In the genomic region with DNA sequence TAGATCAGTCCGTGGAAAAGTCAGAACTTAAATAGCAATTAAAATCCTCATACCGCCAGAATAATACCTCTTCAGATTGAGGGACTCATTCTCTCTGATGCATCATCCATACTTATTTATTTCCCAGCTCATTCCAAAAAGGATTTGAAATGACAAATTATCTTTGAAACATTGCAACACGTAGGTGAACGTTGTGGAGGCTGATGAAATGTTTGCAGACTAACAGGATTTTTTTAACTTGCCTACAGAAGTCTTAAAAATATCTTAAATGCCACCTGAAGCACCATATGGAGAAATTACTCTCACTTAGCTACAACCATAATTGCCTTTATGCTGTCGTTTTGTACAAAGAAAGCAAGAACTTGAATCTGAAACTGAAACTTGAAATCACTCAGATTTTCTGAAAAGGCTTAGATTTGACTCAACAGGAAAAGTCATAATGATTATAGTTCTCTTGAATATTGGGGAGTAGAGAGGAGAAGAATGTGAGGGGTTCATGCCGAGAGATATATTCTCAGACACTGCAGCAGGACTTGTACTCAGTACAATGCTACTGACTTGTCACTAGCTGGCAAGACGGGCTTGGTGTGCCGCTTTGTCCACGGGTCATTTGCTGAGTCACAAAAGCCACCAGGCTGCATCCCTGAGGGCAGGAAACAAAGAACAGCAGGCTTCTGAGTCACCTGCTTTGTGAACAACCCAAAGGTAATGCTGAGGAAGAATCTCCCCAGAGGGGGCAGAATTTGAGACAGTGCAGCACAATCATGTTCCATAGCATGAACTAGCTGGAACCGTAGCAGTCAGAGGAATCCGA, we compare ENCODE assay signal across 8 cellular contexts. TPM values are rescaled to one million over a fixed set of nuclear protein-coding genes. Genes with fewer than 3 reads are reported as not detected.
DNase-seq lines count a peak whose midpoint lies in the region; ATAC-seq, FAIRE-seq and TF ChIP-seq lines count a peak whose summit lies in the region.

No MANE protein-coding gene starts in this region.

- peaks cover 36% of the 10 kb centered on the region for H3K4me1 Mint-ChIP-seq in T-helper 2 cell treated with Interferon-gamma antibody and Interleukin-4, amounts not matched to agents 5 μg/mL and 100 μg/mL, for 36 hours (ENCODE audit: low read depth)

- H3K27ac Mint-ChIP-seq in T-helper 2 cell treated with Interferon-gamma antibody and Interleukin-4, amounts not matched to agents 5 μg/mL and 100 μg/mL, for 36 hours = peak overlapping the region; percentile 83

- POLR2A ChIA-PET in K562 (lab: Yijun Ruan, JAX) = interaction anchor here (0.5 kb wide), 1 partner anchor 80 kb away, joined by 3 read pairs; no protein-coding TSS in a partner anchor

- no peaks in the 10 kb centered on the region for H4K20me1 ChIP-seq in K562 (replicated peaks; ENCODE audit: control insufficient read depth, insufficient read depth, low read length)

- FAIRE-seq in K562 (lab: Jason Lieb, UNC) = no peak

- DNase-seq in GM03348 (ENCODE audit: low spot score) (peak; percentile 17), K562 (ENCODE audit: extremely low read depth in 1 of 4, low spot score in 3 of 4) (peak in 3 of 4 experiments; percentile 9 to 17 (median 16)), left colon (peak; percentile 43 to 50), ovary (no peak)
- DNase-seq in Jurkat, Clone E6-1 (ENCODE audit: low read depth, low spot score) = no peak
- peak; percentile 72 for DNase-seq in T-helper 2 cell treated with Interferon-gamma antibody and Interleukin-4, amounts not matched to agents 5 μg/mL and 100 μg/mL, for 36 hours (ENCODE audit: low spot score)
- peak; percentile 35 to 42 (median 36) for DNase-seq in stimulated activated CD4-positive, alpha-beta T cell treated with anti-CD3 and anti-CD28 coated beads, TNF-alpha, amount 100 ng/mL, for 4 hours (ENCODE audit: low read depth in 3 of 3)

- no peaks in the 10 kb centered on the region for H3K79me2 ChIP-seq in K562 (ENCODE audit: control insufficient read depth, insufficient read depth, low read length)

- BruUV-seq in K562 (replicated peaks; lab: Mats Ljungman, UMichigan) = no TSS peak

- TF ChIP-seq POLR2A in K562 (conservative IDR thresholded peaks at IDR 0.05) (no peak), ovary (IDR thresholded peaks at IDR 0.05) (no peak)

- H3K27me3 ChIP-seq in K562 (ENCODE audit: control insufficient read depth in 2 of 2, insufficient read depth in 2 of 2, low read length in 2 of 2) = peaks cover 0 to 8% of the 10 kb centered on the region in 2 experiments; a peak in 1 of 5 replicates
- H3K27me3 ChIP-seq in ovary = no peaks in the 10 kb centered on the region

- H3K4me2 ChIP-seq in K562 (ENCODE audit: insufficient read depth, low read length) = no peak overlapping the region

- no peaks in the 10 kb centered on the region for H3K9me1 ChIP-seq in K562 (ENCODE audit: control insufficient read depth, insufficient read depth, low read length)

- CTCF ChIA-PET in K562 (lab: Yijun Ruan, JAX; ENCODE audit: low intra/inter-chr PET ratio) = no interaction called here

- H3K27ac ChIP-seq in K562 (ENCODE audit: extremely low read depth, low read depth, low read length) (no peak overlapping the region), ovary (no peak overlapping the region)

- peak overlapping the region; percentile 85 for H3K4me3 Mint-ChIP-seq in T-helper 2 cell treated with Interferon-gamma antibody and Interleukin-4, amounts not matched to agents 5 μg/mL and 100 μg/mL, for 36 hours

- no peak for TF ChIP-seq RAD21 in K562 (CRISPR knock-in tag; conservative IDR thresholded peaks at IDR 0.05 in 1 of 2, IDR thresholded peaks at IDR 0.05 in 1 of 2)

- H3K9ac ChIP-seq in K562 (ENCODE audit: insufficient read depth in 1 of 2, low read depth in 2 of 2, low read length in 2 of 2) = no peak overlapping the region

- no peaks in the 10 kb centered on the region for H3K36me3 Mint-ChIP-seq in T-helper 2 cell treated with Interferon-gamma antibody and Interleukin-4, amounts not matched to agents 5 μg/mL and 100 μg/mL, for 36 hours (ENCODE audit: low read depth)

- ATAC-seq in GM21717 (IDR thresholded peaks at IDR 0.05; ENCODE audit: unreplicated experiment) (peak; percentile 76), K562 (peak; percentile 67), left colon (peak; percentile 95)

- no peaks in the 10 kb centered on the region for H3K36me3 ChIP-seq in K562 (ENCODE audit: control insufficient read depth, insufficient read depth, low read length)
- H3K36me3 ChIP-seq in ovary = no peaks in the 10 kb centered on the region

- H3K27me3 Mint-ChIP-seq in T-helper 2 cell treated with Interferon-gamma antibody and Interleukin-4, amounts not matched to agents 5 μg/mL and 100 μg/mL, for 36 hours (ENCODE audit: low read depth) = peaks cover 37% of the 10 kb centered on the region

- no peaks in the 10 kb centered on the region for H3K9me3 Mint-ChIP-seq in T-helper 2 cell treated with Interferon-gamma antibody and Interleukin-4, amounts not matched to agents 5 μg/mL and 100 μg/mL, for 36 hours

- in situ Hi-C loops in K562 (cut with MboI) = no loop called here

- no peaks in the 10 kb centered on the region for H3K4me1 ChIP-seq in K562 (replicated peaks in 1 of 2; ENCODE audit: control insufficient read depth in 2 of 2, insufficient read depth in 2 of 2, low read length in 2 of 2)
- no peaks in the 10 kb centered on the region for H3K4me1 ChIP-seq in ovary (ENCODE audit: insufficient read depth)

- 0% methylated on average over 11 of the region's 11 CpGs for WGBS in K562 (ENCODE audit: insufficient coverage, low coverage, missing lambda C conversion rate)
- 42 to 53% (median 51%) methylated on average over 11 of the region's 11 CpGs for WGBS in ovary, 3 donors

- peak overlapping the region; percentile 15 for H3K4me3 ChIP-seq in Jurkat, Clone E6-1 (ENCODE audit: low read length)
- H3K4me3 ChIP-seq in K562 = no peak overlapping the region
- no peak overlapping the region for H3K4me3 ChIP-seq in ovary

- no peaks in the 10 kb centered on the region for H3K9me3 ChIP-seq in K562 (replicated peaks; ENCODE audit: control insufficient read depth, insufficient read depth, low read depth, low read length)
- no peaks in the 10 kb centered on the region for H3K9me3 ChIP-seq in ovary

- intact Hi-C loops in K562 (cut with micrococcal nuclease) (no loop called here), left colon (cut with DNase I, micrococcal nuclease) (no loop called here), ovary (cut with DNase I) (no loop called here)

- 0 out of 2 replicates have a peak overlapping the region, but pooled peaks have one; percentile 23 for H2AFZ ChIP-seq in K562 (ENCODE audit: low read depth, low read length)

- TF ChIP-seq CTCF in K562 (IDR thresholded peaks at IDR 0.05 in 2 of 3, conservative IDR thresholded peaks at IDR 0.05 in 1 of 3; ENCODE audit: insufficient read depth in 2 of 3, low read depth in 1 of 3, low read length in 3 of 3) (no peak), ovary (IDR thresholded peaks at IDR 0.05) (no peak)

- TF ChIP-seq EP300 in K562 (IDR thresholded peaks at IDR 0.05; ENCODE audit: low read length) = no peak
- no peak for TF ChIP-seq EP300 in ovary (IDR thresholded peaks at IDR 0.05)

TF ChIP-seq in K562, 482 proteins besides CTCF, POLR2A, EP300 and RAD21 (continues in another document):
- TF ChIP-seq NFRKB (IDR thresholded peaks at IDR 0.05; ENCODE audit: low read depth) (no peak), SOX6 (IDR thresholded peaks at IDR 0.05) (peak; percentile 60; the same call in 1 of the 2 replicates), NFE2 (IDR thresholded peaks at IDR 0.05; ENCODE audit: low read depth) (peak; percentile 44; the same call in 1 of the 2 replicates), MAFK (IDR thresholded peaks at IDR 0.05; ENCODE audit: low read length) (0 out of 2 replicates have a peak, but pooled peaks have one; percentile 21), CCNT2 (IDR thresholded peaks at IDR 0.05; ENCODE audit: borderline replicate concordance, extremely low read depth, insufficient read length, low read depth, low read length) (no peak), ZNF316 (IDR thresholded peaks at IDR 0.05) (peak; percentile 31)

RNA-seq across cellular contexts. Expression of a gene that starts 7.1 kb away (rescaled TPM):
- not detected for polyA plus RNA-seq in Jurkat, Clone E6-1 (2012; ENCODE audit: insufficient read depth, insufficient read length)
- 0.40 TPM in 1 of 2 replicates, not detected in the other for total RNA-seq in K562 (2011; cell fraction: chromatin; rRNA removed; ENCODE audit: low replicate concordance)
- not detected in 2 replicates for total RNA-seq in K562 (2011; cell fraction: nucleolus; rRNA removed)
- total RNA-seq in K562 (2011; cell fraction: nucleoplasm; rRNA removed) = 0.37 TPM in 1 of 2 replicates, not detected in the other
- total RNA-seq in K562 (2014; rRNA removed) = not detected in 2 replicates
- not detected in 2 replicates for total RNA-seq in K562 (2014; rRNA removed; fragmentation: Illumina TruSeq; extraction: Trizol)
- 0.04 TPM in 1 of 2 replicates, not detected in the other for total RNA-seq in K562 (2015; rRNA removed; fragmentation: Illumina TruSeq; extraction: Trizol)
- 0.07 TPM in 2 replicates for total RNA-seq in K562 (2021)
- polyA plus RNA-seq in K562 (2011; rRNA removed) = not detected in 2 replicates
- not detected in 2 replicates for polyA plus RNA-seq in K562 (2011; cell fraction: cytosol; rRNA removed)
- 0.01 TPM in 1 of 2 replicates, not detected in the other for polyA plus RNA-seq in K562 (2011; cell fraction: nucleus; rRNA removed)
- polyA plus RNA-seq in K562 (2012) = 0.01 and 0.55 TPM in 2 replicates
- polyA plus RNA-seq in K562 (2014; fragmentation: Illumina TruSeq; extraction: Trizol) = not detected in 2 replicates
- not detected for polyA plus RNA-seq in K562 (2014; fragmentation: Nextera tagmentation; extraction: Ambion mirVana)
- 0.03 TPM in 1 of 2 replicates, not detected in the other for polyA plus RNA-seq in K562 (2014; rRNA removed)
- polyA minus RNA-seq in K562 (2011; rRNA and poly(A)+ RNA removed) = 0.04 TPM in 1 of 2 replicates, not detected in the other
- 0.19 TPM in 1 of 2 replicates, not detected in the other for polyA minus RNA-seq in K562 (2011; cell fraction: cytosol; rRNA and poly(A)+ RNA removed)
- polyA minus RNA-seq in K562 (2011; cell fraction: nucleus; rRNA and poly(A)+ RNA removed) = not detected in 2 replicates
- total RNA-seq in left colon = 10 to 100 TPM; 36.2 to 48.3 TPM
- 10 to 100 TPM in 2 of 7 donors, 1 to 10 TPM in 4, under 1 TPM in 1; 0.76 to 16.9 (median 3.3) TPM for total RNA-seq in ovary
- under 1 TPM; 0.13 to 0.80 TPM for polyA plus RNA-seq in ovary

Comparison
In these comparisons a context has a peak if more than half of its experiments do, and no peak if none do; other contexts are left out.
1. DNase-seq: peak in GM03348 (single experiment), T-helper 2 cell treated with Interferon-gamma antibody and Interleukin-4, amounts not matched to agents 5 μg/mL and 100 μg/mL, for 36 hours (single experiment), K562 (3 of 4), left colon (2 of 2) and stimulated activated CD4-positive, alpha-beta T cell treated with anti-CD3 and anti-CD28 coated beads, TNF-alpha, amount 100 ng/mL, for 4 hours (3 of 3); none in Jurkat, Clone E6-1 (single experiment) and ovary (0 of 5).
2. Peak in every context shown above with its lines, with median percentiles within 50 percentile points of each other: ATAC-seq.